ENCODE assay signal across 24 cellular contexts in genomic region chr13:39505151-39505550, GRCh38.
A peak's percentile ranks its signal among the peaks of the same experiment; 100 is the strongest.
DNase-seq lines count a peak whose midpoint lies in the region; ATAC-seq and TF ChIP-seq lines count a peak whose summit lies in the region.
"Had no signal": no experiment of that assay in that cellular context is flagged by ENCODE, and none has a peak within 500 bp of the region (broad histone marks: within the 10 kb centered on the region; RNA-seq: fewer than 3 reads in every experiment).

No MANE protein-coding gene starts in this region.

- no peaks in the 10 kb centered on the region for H3K9me3 Mint-ChIP-seq in endothelial cell (ENCODE audit: unreplicated experiment)
- H3K9me3 Mint-ChIP-seq: CD4-positive, alpha-beta memory T cell had no signal

- peaks cover 6% of the 10 kb centered on the region for H3K27me3 Mint-ChIP-seq in endothelial cell (ENCODE audit: unreplicated experiment)

- H3K36me3 Mint-ChIP-seq in endothelial cell (ENCODE audit: low read depth, unreplicated experiment): no peaks in the 10 kb centered on the region
- H3K36me3 Mint-ChIP-seq: CD4-positive, alpha-beta memory T cell had no signal

- H2BK15ac ChIP-seq in IMR-90 (ENCODE audit: low read depth, low read length): no peak overlapping the region; the same call in 2 of the 3 replicates

- peaks cover 16% of the 10 kb centered on the region for H3K9me1 ChIP-seq in IMR-90 (ENCODE audit: insufficient read depth, low read length)

- peaks cover 14 to 40% of the 10 kb centered on the region in 2 experiments for H3K79me1 ChIP-seq in IMR-90 (ENCODE audit: low read depth in 1 of 2, low read length in 2 of 2)
- H3K79me1 ChIP-seq in trophoblast cell (ENCODE audit: low read length): peaks cover 4% of the 10 kb centered on the region

- H3K27ac Mint-ChIP-seq in endothelial cell (ENCODE audit: unreplicated experiment): peak overlapping the region; percentile 76
- H3K27ac Mint-ChIP-seq: CD4-positive, alpha-beta memory T cell; GM23338 had no signal

- H3K4me2 ChIP-seq in IMR-90 (ENCODE audit: low read depth, low read length) (no peak overlapping the region), trophoblast cell (ENCODE audit: low read length) (no peak overlapping the region)
- H3K4me2 ChIP-seq: GM23338 had no signal

- no peak overlapping the region for H4K12ac ChIP-seq in trophoblast cell (ENCODE audit: low read depth, low read length)

- ATAC-seq in IMR-90 (ENCODE audit: low read depth) (no peak), RWPE2 (ENCODE audit: low read depth) (no peak)
- ATAC-seq: GM23338, PC-3 had no signal

- CTCF ChIA-PET in IMR-90 (lab: Yijun Ruan, JAX): no interaction called here

- peak overlapping the region; percentile 65; the same call in 1 of the 2 replicates for H2AK5ac ChIP-seq in IMR-90 (ENCODE audit: low read depth, low read length)
- no peak overlapping the region for H2AK5ac ChIP-seq in trophoblast cell (ENCODE audit: low read length)

- H4K5ac ChIP-seq in IMR-90 (ENCODE audit: low read depth, low read length): peak overlapping the region; percentile 50; the same call in 1 of the 2 replicates

- no peak for TF ChIP-seq CTCF in IMR-90 (conservative IDR thresholded peaks at IDR 0.05; ENCODE audit: low read depth, low read length)
- no peak for TF ChIP-seq CTCF in RWPE2 (IDR thresholded peaks at IDR 0.05; ENCODE audit: poor library complexity, severe bottlenecking)
- TF ChIP-seq CTCF in endothelial cell (IDR thresholded peaks at IDR 0.05; ENCODE audit: unreplicated experiment): no peak

- POLR2A ChIA-PET in IMR-90 (lab: Charles Lee; ENCODE audit: unreplicated experiment): no interaction called here

- no peak overlapping the region for H3K4me3 ChIP-seq in IMR-90 (ENCODE audit: insufficient read depth, low read depth, low read length)
- H3K4me3 ChIP-seq in RWPE2 (ENCODE audit: severe bottlenecking): no peak overlapping the region
- no peak overlapping the region for H3K4me3 ChIP-seq in trophoblast cell (ENCODE audit: low read depth, low read length)
- H3K4me3 ChIP-seq: GM23338, HAP-1, MG63, SK-N-MC had no signal

- H4K8ac ChIP-seq in IMR-90 (ENCODE audit: low read depth in 2 of 2, low read length in 2 of 2) (no peak overlapping the region), trophoblast cell (ENCODE audit: low read depth, low read length) (no peak overlapping the region)

- in situ Hi-C loops in IMR-90 (cut with MboI; ENCODE audit: low sequenced_read_pairs): no loop called here

- H3K4me3 Mint-ChIP-seq in endothelial cell (ENCODE audit: unreplicated experiment): no peak overlapping the region
- H3K4me3 Mint-ChIP-seq: CD4-positive, alpha-beta memory T cell; GM23338 had no signal

- H3K9me3 ChIP-seq in IMR-90 (ENCODE audit: control insufficient read depth, insufficient read depth, low read length) (no peaks in the 10 kb centered on the region), RWPE2 (ENCODE audit: severe bottlenecking) (no peaks in the 10 kb centered on the region), trophoblast cell (ENCODE audit: insufficient read depth, low read depth, low read length) (no peaks in the 10 kb centered on the region)
- H3K9me3 ChIP-seq: HAP-1, MG63 had no signal

- peaks cover 16% of the 10 kb centered on the region for H3K4me1 Mint-ChIP-seq in endothelial cell (ENCODE audit: unreplicated experiment)
- H3K4me1 Mint-ChIP-seq: CD4-positive, alpha-beta memory T cell had no signal

- no peaks in the 10 kb centered on the region for H3K79me2 ChIP-seq in trophoblast cell (ENCODE audit: control insufficient read depth, insufficient read depth, low read length, poor library complexity)

- peaks cover 11% of the 10 kb centered on the region for H3K4me1 ChIP-seq in IMR-90 (ENCODE audit: control insufficient read depth, insufficient read depth, low read length)
- H3K4me1 ChIP-seq in RWPE2 (ENCODE audit: insufficient read depth, poor library complexity, severe bottlenecking): peaks cover 12% of the 10 kb centered on the region
- H3K4me1 ChIP-seq in trophoblast cell (ENCODE audit: control insufficient read depth in 1 of 2, insufficient read depth in 2 of 2, low read length in 2 of 2): peaks cover 5 to 15% of the 10 kb centered on the region in 2 experiments

- H3K23ac ChIP-seq in IMR-90 (ENCODE audit: low read depth, low read length) (no peak overlapping the region), trophoblast cell (ENCODE audit: low read length) (no peak overlapping the region)

- H2AK9ac ChIP-seq in IMR-90 (replicated peaks; ENCODE audit: low read depth, low read length, poor library complexity): no peak overlapping the region

- H2BK12ac ChIP-seq in trophoblast cell (ENCODE audit: low read length): no peak overlapping the region

- H3K4ac ChIP-seq in IMR-90 (ENCODE audit: low read depth, low read length) (no peak overlapping the region), trophoblast cell (ENCODE audit: low read depth, low read length) (no peak overlapping the region)

- H2BK20ac ChIP-seq in IMR-90 (ENCODE audit: low read depth, low read length): no peak overlapping the region

- H3K14ac ChIP-seq in IMR-90 (replicated peaks; ENCODE audit: low read depth, low read length): no peak overlapping the region
- H3K14ac ChIP-seq in trophoblast cell (ENCODE audit: low read length): no peak overlapping the region

- no peak for TF ChIP-seq POLR2A in IMR-90 (IDR thresholded peaks at IDR 0.05; ENCODE audit: low read depth, low read length)

- dilution Hi-C loops in IMR-90 (cut with HindIII; ENCODE audit: low sequenced_read_pairs, unreplicated experiment): no loop called here

- H3K36me3 ChIP-seq in IMR-90 (ENCODE audit: control insufficient read depth, insufficient read depth, low read length) (no peaks in the 10 kb centered on the region), RWPE2 (ENCODE audit: low read depth) (no peaks in the 10 kb centered on the region), trophoblast cell (ENCODE audit: control insufficient read depth in 1 of 2, insufficient read depth in 2 of 2, low read length in 2 of 2) (no peaks in the 10 kb centered on the region)
- H3K36me3 ChIP-seq: HAP-1 had no signal

- no peak overlapping the region for H2BK5ac ChIP-seq in IMR-90 (ENCODE audit: low read depth, low read length, poor library complexity, severe bottlenecking)
- no peak overlapping the region for H2BK5ac ChIP-seq in trophoblast cell (ENCODE audit: low read depth, low read length, poor library complexity)

- no peak for DNase-seq in IMR-90
- no peak for DNase-seq in RWPE2 (ENCODE audit: low spot score)
- no peak for DNase-seq in endothelial cell (ENCODE audit: low spot score)
- peak; percentile 56 to 96 for DNase-seq in trophoblast cell
- no peak for DNase-seq in activated CD8-positive, alpha-beta memory T cell treated with anti-CD3 and anti-CD28 coated beads, Interleukin-2, amount 50 U/mL, for 4 hours
- no peak for DNase-seq in NCI-H2196 treated with DMSO at 0.1 percent for 48 hours (lab: John Stamatoyannopoulos, UW; ENCODE audit: unreplicated experiment)
- no peak for DNase-seq in HPDE6-E6E7 (ENCODE audit: extremely low spot score)
- DNase-seq: C1 segment of cervical spinal cord; CD4-positive, alpha-beta memory T cell; COR-L47; DMS53; KG1; MG63; NCI-H1105 treated with DMSO at 0.1 percent for 48 hours; NCI-H146; NCI-H1930; NCI-H446 treated with DMSO at 0.1 percent for 48 hours; NCI-H526; NK-92 treated with Interleukin-12 subunit alpha and Interleukin-12 subunit beta, amount 100 ng/mL, for 24 hours; PC-3; SHP77 had no signal

- intact Hi-C loops in IMR-90 (cut with micrococcal nuclease): loop anchor here (10.0 kb wide), 1 partner anchor 360 kb away; no protein-coding TSS in a partner anchor

- H2AFZ ChIP-seq in IMR-90 (replicated peaks; ENCODE audit: low read length, poor library complexity) (no peak overlapping the region), trophoblast cell (ENCODE audit: insufficient read depth, low read length, poor library complexity) (no peak overlapping the region)
- H2AFZ ChIP-seq: GM23338 had no signal

- no CpG with 5 or more reads among the region's 5 CpGs for WGBS in IMR-90 (ENCODE audit: extremely low coverage in 2 of 2, insufficient read length in 1 of 2), 2 experiments
- WGBS in trophoblast cell (ENCODE audit: extremely low coverage, insufficient coverage, insufficient read length): no CpG with 5 or more reads among the region's 5 CpGs

- no peak for TF ChIP-seq RAD21 in IMR-90 (IDR thresholded peaks at IDR 0.05; ENCODE audit: low read length)

- no peak overlapping the region for H3K56ac ChIP-seq in IMR-90 (ENCODE audit: extremely low read depth, insufficient read depth, low read length)

- H3K18ac ChIP-seq in IMR-90 (ENCODE audit: low read depth, low read length) (peak overlapping the region; percentile 60; the same call in 1 of the 2 replicates), trophoblast cell (ENCODE audit: low read length) (no peak overlapping the region)

- BruUV-seq in IMR-90 (replicated peaks; lab: Mats Ljungman, UMichigan): no TSS peak

- no peak overlapping the region for H3K27ac ChIP-seq in IMR-90 (ENCODE audit: insufficient read depth, low read length)
- H3K27ac ChIP-seq in RWPE2 (ENCODE audit: poor library complexity, severe bottlenecking): peak overlapping the region; percentile 88
- no peak overlapping the region for H3K27ac ChIP-seq in trophoblast cell (ENCODE audit: low read depth, low read length)
- H3K27ac ChIP-seq: SK-N-MC had no signal

- no peak overlapping the region for H4K91ac ChIP-seq in IMR-90 (ENCODE audit: insufficient read depth, low read depth, low read length)
- H4K91ac ChIP-seq in trophoblast cell (ENCODE audit: low read depth, low read length): no peak overlapping the region

- H4K20me1 ChIP-seq in IMR-90 (ENCODE audit: insufficient read depth, low read length): no peaks in the 10 kb centered on the region

- H3K9ac ChIP-seq in IMR-90 (ENCODE audit: low read depth, low read length): no peak overlapping the region
- no peak overlapping the region for H3K9ac ChIP-seq in trophoblast cell (ENCODE audit: low read length)

- no peaks in the 10 kb centered on the region for H3K27me3 ChIP-seq in IMR-90 (ENCODE audit: control insufficient read depth, insufficient read depth, low read length)
- no peaks in the 10 kb centered on the region for H3K27me3 ChIP-seq in RWPE2 (ENCODE audit: insufficient read depth, poor library complexity, severe bottlenecking)
- no peaks in the 10 kb centered on the region for H3K27me3 ChIP-seq in trophoblast cell (ENCODE audit: insufficient read depth, low read length)
- H3K27me3 ChIP-seq: MG63 had no signal

- H2BK120ac ChIP-seq in IMR-90 (ENCODE audit: low read depth, low read length) (no peak overlapping the region), trophoblast cell (ENCODE audit: insufficient read depth, low read length, poor library complexity) (no peak overlapping the region)

TF ChIP-seq in IMR-90, 13 proteins besides CTCF, POLR2A, EP300 and RAD21 (continues in another document):
- TF ChIP-seq, protein P1, sequence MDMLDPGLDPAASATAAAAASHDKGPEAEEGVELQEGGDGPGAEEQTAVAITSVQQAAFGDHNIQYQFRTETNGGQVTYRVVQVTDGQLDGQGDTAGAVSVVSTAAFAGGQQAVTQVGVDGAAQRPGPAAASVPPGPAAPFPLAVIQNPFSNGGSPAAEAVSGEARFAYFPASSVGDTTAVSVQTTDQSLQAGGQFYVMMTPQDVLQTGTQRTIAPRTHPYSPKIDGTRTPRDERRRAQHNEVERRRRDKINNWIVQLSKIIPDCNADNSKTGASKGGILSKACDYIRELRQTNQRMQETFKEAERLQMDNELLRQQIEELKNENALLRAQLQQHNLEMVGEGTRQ (IDR thresholded peaks at IDR 0.05; ENCODE audit: low read depth, low read length): no peak
- no peak for TF ChIP-seq NFE2L2 (IDR thresholded peaks at IDR 0.05; ENCODE audit: low read depth, low read length)
- no peak for TF ChIP-seq MAFK (IDR thresholded peaks at IDR 0.05; ENCODE audit: low read depth, low read length)

Comparison
In these comparisons a context has a peak if more than half of its experiments do, and no peak if none do; other contexts are left out.
1. DNase-seq: peak in trophoblast cell (2 of 2); none in IMR-90 (single experiment), RWPE2 (single experiment), endothelial cell (single experiment), activated CD8-positive, alpha-beta memory T cell treated with anti-CD3 and anti-CD28 coated beads, Interleukin-2, amount 50 U/mL, for 4 hours (single experiment), NCI-H2196 treated with DMSO at 0.1 percent for 48 hours (single experiment) and HPDE6-E6E7 (single experiment).